ENCODE assay signal across 8 cellular contexts in genomic region chr2:197310940-197311485, GRCh38. TPM values are rescaled to one million over a fixed set of nuclear protein-coding genes. Genes with fewer than 3 reads are reported as not detected.
DNase-seq lines count a peak whose midpoint lies in the region; ATAC-seq and TF ChIP-seq lines count a peak whose summit lies in the region.

No MANE protein-coding gene starts in this region.

- no peaks in the 10 kb centered on the region for H3K9me3 Mint-ChIP-seq in T-cell
- no peaks in the 10 kb centered on the region for H3K9me3 Mint-ChIP-seq in stimulated activated naive B cell treated with anti-CD40 and anti-IgM and Interleukin-4, amounts not matched to agents 10 μg/mL and 1 μg/mL and 100 μg/mL, for 72 hours

- CTCF ChIA-PET in T-cell (lab: Charles Lee): interaction anchor here (0.5 to 5.1 kb wide), 22 partner anchors 11 to 198 kb away, joined by 3 to 50 read pairs (median 4); no protein-coding TSS in a partner anchor

- peak overlapping the region; percentile 93 to 95 for H3K27ac Mint-ChIP-seq in T-cell
- H3K27ac Mint-ChIP-seq in stimulated activated naive B cell treated with anti-CD40 and anti-IgM and Interleukin-4, amounts not matched to agents 10 μg/mL and 1 μg/mL and 100 μg/mL, for 72 hours: peak overlapping the region; percentile 96

- H3K4me3 ChIP-seq in iPS DF 6.9 (ENCODE audit: low read length): peak overlapping the region; percentile 83; the same call in 1 of the 2 replicates

- H3K36me3 ChIP-seq in iPS DF 6.9 (ENCODE audit: control insufficient read depth, insufficient read depth, low read length): no peaks in the 10 kb centered on the region

- H3K4me3 Mint-ChIP-seq in T-cell: peak overlapping the region; percentile 78 to 92 (median 82)
- peak overlapping the region; percentile 86 to 97 for H3K4me3 Mint-ChIP-seq in stimulated activated naive B cell treated with anti-CD40 and anti-IgM and Interleukin-4, amounts not matched to agents 10 μg/mL and 1 μg/mL and 100 μg/mL, for 72 hours

- POLR2A ChIA-PET in T-cell (lab: Charles Lee): interaction anchor here (0.5 to 2.7 kb wide), 9 partner anchors 24 to 197 kb away, joined by 3 to 18 read pairs (median 5); no protein-coding TSS in a partner anchor

- H3K4me1 ChIP-seq in iPS DF 6.9 (ENCODE audit: control insufficient read depth, insufficient read depth, low read length): peaks cover 2% of the 10 kb centered on the region; the same call in 1 of the 2 replicates

- H3K27ac ChIP-seq in iPS DF 6.9 (ENCODE audit: low read length): no peak overlapping the region

- no peak for TF ChIP-seq CTCF in GM20000 (IDR thresholded peaks at IDR 0.05; ENCODE audit: extremely low read depth, missing control alignments)

- no peaks in the 10 kb centered on the region for H3K36me3 Mint-ChIP-seq in T-cell
- peaks cover 8 to 9% of the 10 kb centered on the region in 2 donors for H3K36me3 Mint-ChIP-seq in stimulated activated naive B cell treated with anti-CD40 and anti-IgM and Interleukin-4, amounts not matched to agents 10 μg/mL and 1 μg/mL and 100 μg/mL, for 72 hours

- WGBS in iPS DF 6.9 (ENCODE audit: insufficient coverage, insufficient read length): no CpG with 5 or more reads among the region's 31 CpGs

- no peaks in the 10 kb centered on the region for H3K27me3 Mint-ChIP-seq in T-cell
- no peaks in the 10 kb centered on the region for H3K27me3 Mint-ChIP-seq in stimulated activated naive B cell treated with anti-CD40 and anti-IgM and Interleukin-4, amounts not matched to agents 10 μg/mL and 1 μg/mL and 100 μg/mL, for 72 hours

- peaks cover 11% of the 10 kb centered on the region; the same call in 1 of the 2 replicates for H3K27me3 ChIP-seq in iPS DF 6.9 (ENCODE audit: control insufficient read depth, insufficient read depth, low read length)

- DNase-seq in NCI-H146 treated with DMSO at 0.1 percent for 48 hours (lab: John Stamatoyannopoulos, UW; ENCODE audit: unreplicated experiment) (peak; percentile 6), NCI-H146 (lab: John Stamatoyannopoulos, UW) (no peak), T-cell (peak in 1 of 34 experiments; percentile 28), iPS DF 6.9 (ENCODE audit: low read depth, low spot score) (no peak), T-helper 9 cell (no peak), GM20000 (ENCODE audit: low spot score) (no peak)
- no peak for DNase-seq in stimulated activated naive B cell treated with anti-CD40 and anti-IgM and Interleukin-4, amounts not matched to agents 10 μg/mL and 1 μg/mL and 100 μg/mL, for 72 hours
- no peak for DNase-seq in stimulated activated CD4-positive, alpha-beta T cell treated with anti-CD3 and anti-CD28 coated beads, Interleukin-2, amount 100 ng/mL, for 24 hours

- peaks cover 61 to 83% (median 73%) of the 10 kb centered on the region in 3 donors for H3K4me1 Mint-ChIP-seq in T-cell
- H3K4me1 Mint-ChIP-seq in stimulated activated naive B cell treated with anti-CD40 and anti-IgM and Interleukin-4, amounts not matched to agents 10 μg/mL and 1 μg/mL and 100 μg/mL, for 72 hours: peaks cover 31 to 59% of the 10 kb centered on the region in 2 donors

- H3K9me3 ChIP-seq in iPS DF 6.9 (ENCODE audit: control insufficient read depth, insufficient read depth, low read length): no peaks in the 10 kb centered on the region

- no peak for ATAC-seq in T-cell (replicated peaks in 1 of 4)
- ATAC-seq in stimulated activated naive B cell treated with anti-CD40 and anti-IgM and Interleukin-4, amounts not matched to agents 10 μg/mL and 1 μg/mL and 100 μg/mL, for 72 hours (replicated peaks): no peak

RNA-seq across cellular contexts. Expression of gene ANKRD44, which starts 0.4 kb away (rescaled TPM):
- total RNA-seq in T-cell: 100 to 1,000 TPM; 225 to 333 (median 238) TPM
